Comparison of ENCODE assay signal across 2 cellular contexts in genomic region chr2:47607315-47608061, GRCh38.
A peak's percentile ranks its signal among the peaks of the same experiment; 100 is the strongest.
TF ChIP-seq lines count a peak whose summit lies in the region.

No MANE protein-coding gene starts in this region.

TF ChIP-seq in HepG2, 621 proteins besides CTCF, POLR2A, EP300 and RAD21:
- TF ChIP-seq ATF4 (CRISPR knock-in tag; IDR thresholded peaks at IDR 0.05) = no peak
- TF ChIP-seq MAFF (IDR thresholded peaks at IDR 0.05; ENCODE audit: low read depth, low read length) = peak; percentile 91
- peak; percentile 90 to 96 for TF ChIP-seq MAFK (conservative IDR thresholded peaks at IDR 0.05 in 1 of 2, IDR thresholded peaks at IDR 0.05 in 1 of 2; ENCODE audit: low read length in 2 of 2)
- TF ChIP-seq, protein P1, sequence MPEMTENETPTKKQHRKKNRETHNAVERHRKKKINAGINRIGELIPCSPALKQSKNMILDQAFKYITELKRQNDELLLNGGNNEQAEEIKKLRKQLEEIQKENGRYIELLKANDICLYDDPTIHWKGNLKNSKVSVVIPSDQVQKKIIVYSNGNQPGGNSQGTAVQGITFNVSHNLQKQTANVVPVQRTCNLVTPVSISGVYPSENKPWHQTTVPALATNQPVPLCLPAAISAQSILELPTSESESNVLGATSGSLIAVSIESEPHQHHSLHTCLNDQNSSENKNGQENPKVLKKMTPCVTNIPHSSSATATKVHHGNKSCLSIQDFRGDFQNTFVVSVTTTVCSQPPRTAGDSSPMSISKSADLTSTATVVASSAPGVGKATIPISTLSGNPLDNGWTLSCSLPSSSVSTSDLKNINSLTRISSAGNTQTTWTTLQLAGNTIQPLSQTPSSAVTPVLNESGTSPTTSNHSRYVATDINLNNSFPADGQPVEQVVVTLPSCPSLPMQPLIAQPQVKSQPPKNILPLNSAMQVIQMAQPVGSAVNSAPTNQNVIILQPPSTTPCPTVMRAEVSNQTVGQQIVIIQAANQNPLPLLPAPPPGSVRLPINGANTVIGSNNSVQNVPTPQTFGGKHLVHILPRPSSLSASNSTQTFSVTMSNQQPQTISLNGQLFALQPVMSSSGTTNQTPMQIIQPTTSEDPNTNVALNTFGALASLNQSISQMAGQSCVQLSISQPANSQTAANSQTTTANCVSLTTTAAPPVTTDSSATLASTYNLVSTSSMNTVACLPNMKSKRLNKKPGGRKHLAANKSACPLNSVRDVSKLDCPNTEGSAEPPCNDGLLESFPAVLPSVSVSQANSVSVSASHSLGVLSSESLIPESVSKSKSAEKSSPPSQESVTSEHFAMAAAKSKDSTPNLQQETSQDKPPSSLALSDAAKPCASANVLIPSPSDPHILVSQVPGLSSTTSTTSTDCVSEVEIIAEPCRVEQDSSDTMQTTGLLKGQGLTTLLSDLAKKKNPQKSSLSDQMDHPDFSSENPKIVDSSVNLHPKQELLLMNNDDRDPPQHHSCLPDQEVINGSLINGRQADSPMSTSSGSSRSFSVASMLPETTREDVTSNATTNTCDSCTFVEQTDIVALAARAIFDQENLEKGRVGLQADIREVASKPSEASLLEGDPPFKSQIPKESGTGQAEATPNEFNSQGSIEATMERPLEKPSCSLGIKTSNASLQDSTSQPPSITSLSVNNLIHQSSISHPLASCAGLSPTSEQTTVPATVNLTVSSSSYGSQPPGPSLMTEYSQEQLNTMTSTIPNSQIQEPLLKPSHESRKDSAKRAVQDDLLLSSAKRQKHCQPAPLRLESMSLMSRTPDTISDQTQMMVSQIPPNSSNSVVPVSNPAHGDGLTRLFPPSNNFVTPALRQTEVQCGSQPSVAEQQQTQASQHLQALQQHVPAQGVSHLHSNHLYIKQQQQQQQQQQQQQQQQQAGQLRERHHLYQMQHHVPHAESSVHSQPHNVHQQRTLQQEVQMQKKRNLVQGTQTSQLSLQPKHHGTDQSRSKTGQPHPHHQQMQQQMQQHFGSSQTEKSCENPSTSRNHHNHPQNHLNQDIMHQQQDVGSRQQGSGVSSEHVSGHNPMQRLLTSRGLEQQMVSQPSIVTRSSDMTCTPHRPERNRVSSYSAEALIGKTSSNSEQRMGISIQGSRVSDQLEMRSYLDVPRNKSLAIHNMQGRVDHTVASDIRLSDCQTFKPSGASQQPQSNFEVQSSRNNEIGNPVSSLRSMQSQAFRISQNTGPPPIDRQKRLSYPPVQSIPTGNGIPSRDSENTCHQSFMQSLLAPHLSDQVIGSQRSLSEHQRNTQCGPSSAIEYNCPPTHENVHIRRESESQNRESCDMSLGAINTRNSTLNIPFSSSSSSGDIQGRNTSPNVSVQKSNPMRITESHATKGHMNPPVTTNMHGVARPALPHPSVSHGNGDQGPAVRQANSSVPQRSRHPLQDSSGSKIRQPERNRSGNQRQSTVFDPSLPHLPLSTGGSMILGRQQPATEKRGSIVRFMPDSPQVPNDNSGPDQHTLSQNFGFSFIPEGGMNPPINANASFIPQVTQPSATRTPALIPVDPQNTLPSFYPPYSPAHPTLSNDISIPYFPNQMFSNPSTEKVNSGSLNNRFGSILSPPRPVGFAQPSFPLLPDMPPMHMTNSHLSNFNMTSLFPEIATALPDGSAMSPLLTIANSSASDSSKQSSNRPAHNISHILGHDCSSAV (CRISPR knock-in tag; IDR thresholded peaks at IDR 0.05; ENCODE audit: borderline replicate concordance) = no peak
- TF ChIP-seq MIXL1 (CRISPR knock-in tag; IDR thresholded peaks at IDR 0.05) = no peak
- TF ChIP-seq ZBTB7A (CRISPR knock-in tag; IDR thresholded peaks at IDR 0.05) = no peak
TF ChIP-seq in HepG2: peak in this region for 2.

TF ChIP-seq in K562, 482 proteins besides CTCF, POLR2A, EP300 and RAD21:
- no peak for TF ChIP-seq EGR1 (conservative IDR thresholded peaks at IDR 0.05)
- TF ChIP-seq ZNF316 (IDR thresholded peaks at IDR 0.05) = peak; percentile 84
- TF ChIP-seq ZNF707 (CRISPR knock-in tag; conservative IDR thresholded peaks at IDR 0.05) = no peak
- TF ChIP-seq KHSRP (IDR thresholded peaks at IDR 0.05) = no peak
- no peak for TF ChIP-seq SRSF1 (IDR thresholded peaks at IDR 0.05; ENCODE audit: low read depth, low read length)
- TF ChIP-seq MAFF (IDR thresholded peaks at IDR 0.05; ENCODE audit: low read length) = peak; percentile 77
- peak; percentile 80 for TF ChIP-seq MAFG (tag; conservative IDR thresholded peaks at IDR 0.05)
- peak; percentile 86 for TF ChIP-seq MAFK (IDR thresholded peaks at IDR 0.05; ENCODE audit: low read length)
- TF ChIP-seq POU5F1 (IDR thresholded peaks at IDR 0.05; ENCODE audit: borderline replicate concordance, low read depth, low read length, partially characterized antibody) = no peak
- TF ChIP-seq ATF4 (CRISPR knock-in tag; IDR thresholded peaks at IDR 0.05) = no peak
- TF ChIP-seq SAFB (IDR thresholded peaks at IDR 0.05; ENCODE audit: borderline replicate concordance, low read depth, low read length) = no peak
- no peak for TF ChIP-seq GTF2B (IDR thresholded peaks at IDR 0.05; ENCODE audit: extremely low read depth, insufficient read length)
- TF ChIP-seq ZNF57 (CRISPR knock-in tag; IDR thresholded peaks at IDR 0.05) = no peak
- no peak for TF ChIP-seq ZSCAN32 (CRISPR knock-in tag; IDR thresholded peaks at IDR 0.05)
- no peak for TF ChIP-seq HNRNPLL (IDR thresholded peaks at IDR 0.05; ENCODE audit: low read depth, low read length, poor library complexity, severe bottlenecking)
- peak; percentile 78 for TF ChIP-seq C11orf30 (IDR thresholded peaks at IDR 0.05; ENCODE audit: low read depth)
- TF ChIP-seq, protein P2, sequence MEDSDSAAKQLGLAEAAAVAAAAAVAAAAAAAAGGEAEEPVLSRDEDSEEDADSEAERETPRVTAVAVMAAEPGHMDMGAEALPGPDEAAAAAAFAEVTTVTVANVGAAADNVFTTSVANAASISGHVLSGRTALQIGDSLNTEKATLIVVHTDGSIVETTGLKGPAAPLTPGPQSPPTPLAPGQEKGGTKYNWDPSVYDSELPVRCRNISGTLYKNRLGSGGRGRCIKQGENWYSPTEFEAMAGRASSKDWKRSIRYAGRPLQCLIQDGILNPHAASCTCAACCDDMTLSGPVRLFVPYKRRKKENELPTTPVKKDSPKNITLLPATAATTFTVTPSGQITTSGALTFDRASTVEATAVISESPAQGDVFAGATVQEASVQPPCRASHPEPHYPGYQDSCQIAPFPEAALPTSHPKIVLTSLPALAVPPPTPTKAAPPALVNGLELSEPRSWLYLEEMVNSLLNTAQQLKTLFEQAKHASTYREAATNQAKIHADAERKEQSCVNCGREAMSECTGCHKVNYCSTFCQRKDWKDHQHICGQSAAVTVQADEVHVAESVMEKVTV (CRISPR knock-in tag; IDR thresholded peaks at IDR 0.05) = no peak
